Comparison of ENCODE assay signal across 8 cellular contexts in the genomic region with DNA sequence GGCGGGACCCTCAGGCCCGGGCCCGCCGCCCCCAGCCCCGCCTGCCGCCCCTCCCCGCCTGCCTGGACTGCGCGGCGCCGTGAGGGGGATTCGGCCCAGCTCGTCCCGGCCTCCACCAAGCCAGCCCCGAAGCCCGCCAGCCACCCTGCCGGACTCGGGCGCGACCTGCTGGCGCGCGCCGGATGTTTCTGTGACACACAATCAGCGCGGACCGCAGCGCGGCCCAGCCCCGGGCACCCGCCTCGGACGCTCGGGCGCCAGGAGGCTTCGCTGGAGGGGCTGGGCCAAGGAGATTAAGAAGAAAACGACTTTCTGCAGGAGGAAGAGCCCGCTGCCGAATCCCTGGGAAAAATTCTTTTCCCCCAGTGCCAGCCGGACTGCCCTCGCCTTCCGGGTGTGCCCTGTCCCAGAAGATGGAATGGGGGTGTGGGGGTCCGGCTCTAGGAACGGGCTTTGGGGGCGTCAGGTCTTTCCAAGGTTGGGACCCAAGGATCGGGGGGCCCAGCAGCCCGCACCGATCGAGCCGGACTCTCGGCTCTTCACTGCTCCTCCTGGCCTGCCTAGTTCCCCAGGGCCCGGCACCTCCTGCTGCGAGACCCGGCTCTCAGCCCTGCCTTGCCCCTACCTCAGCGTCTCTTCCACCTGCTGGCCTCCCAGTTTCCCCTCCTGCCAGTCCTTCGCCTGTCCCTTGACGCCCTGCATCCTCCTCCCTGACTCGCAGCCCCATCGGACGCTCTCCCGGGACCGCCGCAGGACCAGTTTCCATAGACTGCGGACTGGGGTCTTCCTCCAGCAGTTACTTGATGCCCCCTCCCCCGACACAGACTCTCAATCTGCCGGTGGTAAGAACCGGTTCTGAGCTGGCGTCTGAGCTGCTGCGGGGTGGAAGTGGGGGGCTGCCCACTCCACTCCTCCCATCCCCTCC.
DNase-seq lines count a peak whose midpoint lies in the region; ATAC-seq and TF ChIP-seq lines count a peak whose summit lies in the region.

No MANE protein-coding gene starts in this region.

- H3K27ac ChIP-seq in heart right ventricle (no peak overlapping the region), gastrocnemius medialis (no peak overlapping the region)

- ATAC-seq in heart right ventricle: peak; percentile 50 to 73 (median 54)
- no peak for ATAC-seq in gastrocnemius medialis
- ATAC-seq in HG03378 (IDR thresholded peaks at IDR 0.05; ENCODE audit: unreplicated experiment): no peak

- peak; percentile 4 for DNase-seq in COLO829 (ENCODE audit: low spot score)
- peak; percentile 85 for DNase-seq in HuH-7.5 (ENCODE audit: low spot score)
- peak; percentile 31 for DNase-seq in activated CD8-positive, alpha-beta memory T cell treated with anti-CD3 and anti-CD28 coated beads, Interleukin-2, amount 50 U/mL, for 4 hours
- peak in 1 of 2 donors; percentile 35 for DNase-seq in heart right ventricle
- DNase-seq in gastrocnemius medialis: no peak
- no peak for DNase-seq in NCI-H2171 treated with DMSO at 0.1 percent for 48 hours (lab: John Stamatoyannopoulos, UW)
- DNase-seq in middle frontal gyrus (ENCODE audit: extremely low spot score, low spot score): no peak

- H3K4me3 ChIP-seq in heart right ventricle (peak overlapping the region in 9 of 10 donors; percentile 14 to 46 (median 42)), gastrocnemius medialis (peak overlapping the region; percentile 37 to 57 (median 46))

- in situ Hi-C loops in gastrocnemius medialis (cut with MboI; ENCODE audit: low sequenced_read_pairs in 4 of 4): no loop called here

- H3K4me1 ChIP-seq in heart right ventricle (peaks cover 14 to 43% (median 31%) of the 10 kb centered on the region in 9 donors), gastrocnemius medialis (peaks cover 3 to 22% of the 10 kb centered on the region in 2 donors)

- no peaks in the 10 kb centered on the region for H3K9me3 ChIP-seq in heart right ventricle
- no peaks in the 10 kb centered on the region for H3K9me3 ChIP-seq in gastrocnemius medialis

- WGBS in heart right ventricle, 2 donors: 0 to 2% methylated on average over 56 to 69 of the region's 69 CpGs

- intact Hi-C loops in heart right ventricle (cut with DNase I) (no loop called here), gastrocnemius medialis (cut with DNase I; ENCODE audit: low total_unique reads) (no loop called here)

- no peak for TF ChIP-seq POLR2A in gastrocnemius medialis (IDR thresholded peaks at IDR 0.05)

- H3K27me3 ChIP-seq in heart right ventricle (peaks cover 40 to 99% (median 97%) of the 10 kb centered on the region in 7 donors), gastrocnemius medialis (peaks cover 78 to 85% (median 83%) of the 10 kb centered on the region in 3 donors)

- no peaks in the 10 kb centered on the region for H3K36me3 ChIP-seq in heart right ventricle
- no peaks in the 10 kb centered on the region for H3K36me3 ChIP-seq in gastrocnemius medialis

- TF ChIP-seq CTCF in heart right ventricle (IDR thresholded peaks at IDR 0.05): peak in 3 of 9 donors; percentile 8 to 30 (median 25)
- TF ChIP-seq CTCF in gastrocnemius medialis (IDR thresholded peaks at IDR 0.05 in 4 of 5, conservative IDR thresholded peaks at IDR 0.05 in 1 of 5): peak in 1 of 5 experiments; percentile 6

Comparison
In these comparisons a context has a peak if more than half of its experiments do, and no peak if none do; other contexts are left out.
1. DNase-seq: peak in COLO829 (single experiment), HuH-7.5 (single experiment) and activated CD8-positive, alpha-beta memory T cell treated with anti-CD3 and anti-CD28 coated beads, Interleukin-2, amount 50 U/mL, for 4 hours (single experiment); none in gastrocnemius medialis (0 of 2), NCI-H2171 treated with DMSO at 0.1 percent for 48 hours (single experiment) and middle frontal gyrus (single experiment).
2. ATAC-seq: peak in heart right ventricle (8 of 8); none in gastrocnemius medialis (0 of 2) and HG03378 (single experiment).